ENCODE assay signal across 22 cellular contexts in genomic region chr7:88115258-88116195, GRCh38.
DNase-seq lines count a peak whose midpoint lies in the region; ATAC-seq and TF ChIP-seq lines count a peak whose summit lies in the region.
"Had no signal": no experiment of that assay in that cellular context is flagged by ENCODE, and none has a peak within 500 bp of the region (broad histone marks: within the 10 kb centered on the region; RNA-seq: fewer than 3 reads in every experiment).

No MANE protein-coding gene starts in this region.

- no peak overlapping the region for H3K4me3 ChIP-seq in choroid plexus epithelial cell (ENCODE audit: low read depth, low read length)
- H3K4me3 ChIP-seq: BLaER1, stomach, tibial artery had no signal

- no peak overlapping the region for H3K27ac Mint-ChIP-seq in stimulated activated effector memory CD8-positive, alpha-beta T cell treated with anti-CD3 and anti-CD28 coated beads, Interleukin-12 subunit alpha, Interleukin-12 subunit beta, amount 100 ng/mL, for 72 hours
- no peak overlapping the region for H3K27ac Mint-ChIP-seq in WTC11
- H3K27ac Mint-ChIP-seq: activated naive CD8-positive, alpha-beta T cell treated with anti-CD3 and anti-CD28 coated beads, Interleukin-2, amount 50 U/mL, for 24 hours; activated T-cell treated with anti-CD3 and anti-CD28 coated beads, Interleukin-2, amount 50 U/mL, for 24 hours had no signal

- TF ChIP-seq CTCF in choroid plexus epithelial cell (conservative IDR thresholded peaks at IDR 0.05; ENCODE audit: low read depth, low read length) = no peak
- TF ChIP-seq CTCF in WTC11 (IDR thresholded peaks at IDR 0.05) = no peak

- H3K27ac ChIP-seq in substantia nigra (ENCODE audit: low read depth, low read length, poor library complexity, severe bottlenecking) = no peak overlapping the region
- H3K27ac ChIP-seq: BLaER1, stomach, tibial artery had no signal

- H3K4me1 Mint-ChIP-seq in stimulated activated effector memory CD8-positive, alpha-beta T cell treated with anti-CD3 and anti-CD28 coated beads, Interleukin-12 subunit alpha, Interleukin-12 subunit beta, amount 100 ng/mL, for 72 hours = no peaks in the 10 kb centered on the region
- peaks cover 15% of the 10 kb centered on the region for H3K4me1 Mint-ChIP-seq in WTC11
- H3K4me1 Mint-ChIP-seq: activated naive CD8-positive, alpha-beta T cell treated with anti-CD3 and anti-CD28 coated beads, Interleukin-2, amount 50 U/mL, for 24 hours; naive thymus-derived CD8-positive, alpha-beta T cell had no signal

- H3K36me3 Mint-ChIP-seq in stimulated activated effector memory CD8-positive, alpha-beta T cell treated with anti-CD3 and anti-CD28 coated beads, Interleukin-12 subunit alpha, Interleukin-12 subunit beta, amount 100 ng/mL, for 72 hours = no peaks in the 10 kb centered on the region
- H3K36me3 Mint-ChIP-seq in WTC11 = no peaks in the 10 kb centered on the region

- no peaks in the 10 kb centered on the region for H3K27me3 Mint-ChIP-seq in WTC11 (ENCODE audit: low read depth)
- H3K27me3 Mint-ChIP-seq: activated naive CD8-positive, alpha-beta T cell treated with anti-CD3 and anti-CD28 coated beads, Interleukin-2, amount 50 U/mL, for 24 hours; activated T-cell treated with anti-CD3 and anti-CD28 coated beads, Interleukin-2, amount 50 U/mL, for 24 hours; naive thymus-derived CD8-positive, alpha-beta T cell had no signal

- CTCF ChIA-PET in WTC11 (lab: Charles Lee) = no interaction called here

- ATAC-seq in GM19023 (IDR thresholded peaks at IDR 0.05; ENCODE audit: unreplicated experiment) = peak; percentile 50
- peak; percentile 48 for ATAC-seq in stimulated activated effector memory CD8-positive, alpha-beta T cell treated with anti-CD3 and anti-CD28 coated beads, Interleukin-12 subunit alpha, Interleukin-12 subunit beta, amount 100 ng/mL, for 72 hours
- ATAC-seq in WTC11 = no peak
- ATAC-seq: activated naive CD8-positive, alpha-beta T cell treated with anti-CD3 and anti-CD28 coated beads, Interleukin-2, amount 50 U/mL, for 24 hours; naive thymus-derived CD8-positive, alpha-beta T cell had no signal

- no peaks in the 10 kb centered on the region for H3K9me3 Mint-ChIP-seq in stimulated activated effector memory CD8-positive, alpha-beta T cell treated with anti-CD3 and anti-CD28 coated beads, Interleukin-12 subunit alpha, Interleukin-12 subunit beta, amount 100 ng/mL, for 72 hours
- H3K9me3 Mint-ChIP-seq in WTC11 = no peaks in the 10 kb centered on the region
- H3K9me3 Mint-ChIP-seq: activated naive CD8-positive, alpha-beta T cell treated with anti-CD3 and anti-CD28 coated beads, Interleukin-2, amount 50 U/mL, for 24 hours; activated T-cell treated with anti-CD3 and anti-CD28 coated beads, Interleukin-2, amount 50 U/mL, for 24 hours; naive thymus-derived CD8-positive, alpha-beta T cell had no signal

- POLR2A ChIA-PET in WTC11 (lab: Charles Lee) = no interaction called here

- H3K4me3 Mint-ChIP-seq in stimulated activated effector memory CD8-positive, alpha-beta T cell treated with anti-CD3 and anti-CD28 coated beads, Interleukin-12 subunit alpha, Interleukin-12 subunit beta, amount 100 ng/mL, for 72 hours = no peak overlapping the region
- no peak overlapping the region for H3K4me3 Mint-ChIP-seq in WTC11
- H3K4me3 Mint-ChIP-seq: activated naive CD8-positive, alpha-beta T cell treated with anti-CD3 and anti-CD28 coated beads, Interleukin-2, amount 50 U/mL, for 24 hours; activated T-cell treated with anti-CD3 and anti-CD28 coated beads, Interleukin-2, amount 50 U/mL, for 24 hours; naive thymus-derived CD8-positive, alpha-beta T cell had no signal

- DNase-seq in NCI-H2171 (lab: John Stamatoyannopoulos, UW) (peak; percentile 21), choroid plexus epithelial cell (ENCODE audit: low read depth) (peak; percentile 2), substantia nigra (lab: John Stamatoyannopoulos, UW) (no peak), WTC11 (ENCODE audit: low spot score) (no peak), activated T-cell treated with anti-CD3 and anti-CD28 coated beads for 4 hours (no peak)
- DNase-seq in stimulated activated effector memory CD8-positive, alpha-beta T cell treated with anti-CD3 and anti-CD28 coated beads, Interleukin-12 subunit alpha, Interleukin-12 subunit beta, amount 100 ng/mL, for 72 hours (ENCODE audit: low spot score in 2 of 2) = no peak
- DNase-seq: activated CD4-positive, alpha-beta T cell treated with anti-CD3 and anti-CD28 coated beads for 1 hour; activated gamma-delta T cell treated with Interleukin-2 at 50 U/mL for 16 hours; activated naive CD8-positive, alpha-beta T cell treated with anti-CD3 and anti-CD28 coated beads, Interleukin-2, amount 50 U/mL, for 24 hours; activated T-cell treated with anti-CD3 and anti-CD28 coated beads, Interleukin-2, amount 50 U/mL, for 24 hours; cerebellar nuclear complex; COR-L47; DMS79; GDM1; midbrain; naive thymus-derived CD8-positive, alpha-beta T cell; NCI-H187; NCI-H69; stomach; tibial artery had no signal

TF ChIP-seq in WTC11, 78 proteins besides CTCF, POLR2A, EP300 and RAD21 (continues in another document):
- no peak for TF ChIP-seq ZNF232 (CRISPR knock-in tag; IDR thresholded peaks at IDR 0.05)
- TF ChIP-seq ZNF416 (CRISPR knock-in tag; IDR thresholded peaks at IDR 0.05) = no peak
- no peak for TF ChIP-seq NR1H2 (CRISPR knock-in tag; IDR thresholded peaks at IDR 0.05)
- no peak for TF ChIP-seq FOXP1 (CRISPR knock-in tag; IDR thresholded peaks at IDR 0.05; ENCODE audit: borderline replicate concordance)
- TF ChIP-seq TEAD4 (CRISPR knock-in tag; IDR thresholded peaks at IDR 0.05) = no peak
- TF ChIP-seq MAX (CRISPR knock-in tag; IDR thresholded peaks at IDR 0.05) = no peak
- TF ChIP-seq ZSCAN18 (CRISPR knock-in tag; IDR thresholded peaks at IDR 0.05) = no peak
- no peak for TF ChIP-seq IRF2 (CRISPR knock-in tag; IDR thresholded peaks at IDR 0.05; ENCODE audit: borderline replicate concordance, low read depth)
- no peak for TF ChIP-seq MLX (CRISPR knock-in tag; IDR thresholded peaks at IDR 0.05)
- TF ChIP-seq SOX15 (CRISPR knock-in tag; IDR thresholded peaks at IDR 0.05) = no peak
- no peak for TF ChIP-seq ZNF671 (CRISPR knock-in tag; IDR thresholded peaks at IDR 0.05)
- TF ChIP-seq ZNF219 (CRISPR knock-in tag; IDR thresholded peaks at IDR 0.05; ENCODE audit: borderline replicate concordance) = no peak
- no peak for TF ChIP-seq PREB (CRISPR knock-in tag; IDR thresholded peaks at IDR 0.05; ENCODE audit: borderline replicate concordance)
- no peak for TF ChIP-seq ZNF423 (CRISPR knock-in tag; IDR thresholded peaks at IDR 0.05)
- no peak for TF ChIP-seq ATF6 (CRISPR knock-in tag; IDR thresholded peaks at IDR 0.05)

Comparison
In these comparisons a context has a peak if more than half of its experiments do, and no peak if none do; other contexts are left out.
1. DNase-seq: peak in NCI-H2171 (single experiment) and choroid plexus epithelial cell (single experiment); none in stimulated activated effector memory CD8-positive, alpha-beta T cell treated with anti-CD3 and anti-CD28 coated beads, Interleukin-12 subunit alpha, Interleukin-12 subunit beta, amount 100 ng/mL, for 72 hours (0 of 2), substantia nigra (0 of 49), WTC11 (single experiment) and activated T-cell treated with anti-CD3 and anti-CD28 coated beads for 4 hours (single experiment).